Comparison of ENCODE assay signal across 19 cellular contexts in genomic region chr7:94344826-94345225, GRCh38. TPM values are rescaled to one million over a fixed set of nuclear protein-coding genes. Genes with fewer than 3 reads are reported as not detected.
A peak's percentile ranks its signal among the peaks of the same experiment; 100 is the strongest.
DNase-seq lines count a peak whose midpoint lies in the region; ATAC-seq and TF ChIP-seq lines count a peak whose summit lies in the region.
"Had no signal": no experiment of that assay in that cellular context is flagged by ENCODE, and none has a peak within 500 bp of the region (broad histone marks: within the 10 kb centered on the region; RNA-seq: fewer than 3 reads in every experiment).

No MANE protein-coding gene starts in this region.

- H3K4me3 Mint-ChIP-seq in natural killer cell treated with Interleukin-12 subunit alpha and Interleukin-12 subunit beta and Interleukin-15 and Interleukin-18, amount 100 ng/mL, for 72 hours: no peak overlapping the region
- H3K4me3 Mint-ChIP-seq: naive thymus-derived CD8-positive, alpha-beta T cell; T-helper 17 cell had no signal

- H3K9me3 ChIP-seq in skeletal muscle satellite cell (replicated peaks; ENCODE audit: low read length): no peaks in the 10 kb centered on the region

- H3K4me3 ChIP-seq in fibroblast of villous mesenchyme (ENCODE audit: low read depth, low read length): no peak overlapping the region
- H3K4me3 ChIP-seq in skeletal muscle satellite cell (ENCODE audit: low read length): no peak overlapping the region

- peak overlapping the region; percentile 14 for H3K9ac ChIP-seq in skeletal muscle satellite cell (ENCODE audit: low read depth, low read length)

- no peaks in the 10 kb centered on the region for H3K27me3 ChIP-seq in skeletal muscle satellite cell (ENCODE audit: control insufficient read depth, insufficient read depth, low read length)

- H3K9me3 Mint-ChIP-seq in natural killer cell treated with Interleukin-12 subunit alpha and Interleukin-12 subunit beta and Interleukin-15 and Interleukin-18, amount 100 ng/mL, for 72 hours: no peaks in the 10 kb centered on the region

- peak; percentile 46 for DNase-seq in HS-27A (ENCODE audit: low read depth)
- DNase-seq in amniotic epithelial cell (ENCODE audit: low read depth): peak; percentile 39
- DNase-seq in fibroblast of villous mesenchyme (ENCODE audit: low read depth): peak; percentile 55
- DNase-seq in natural killer cell treated with Interleukin-12 subunit alpha and Interleukin-12 subunit beta and Interleukin-15 and Interleukin-18, amount 100 ng/mL, for 72 hours (ENCODE audit: low spot score): no peak
- no peak for DNase-seq in NCI-H187 (lab: John Stamatoyannopoulos, UW)
- no peak for DNase-seq in stimulated activated CD8-positive, alpha-beta memory T cell treated with anti-CD3 and anti-CD28 coated beads, Interleukin-4, amount 100 ng/mL, for 48 hours
- DNase-seq: activated CD4-positive, CD25-positive, alpha-beta regulatory T cell treated with anti-CD3 and anti-CD28 coated beads, Interleukin-2, amount 50 U/mL, for 72 hours; activated gamma-delta T cell; aorta; DMS53; naive thymus-derived CD8-positive, alpha-beta T cell; NCI-H1417 treated with DMSO at 0.1 percent for 48 hours; NCI-H345; stimulated activated CD4-positive, alpha-beta T cell treated with anti-CD3 and anti-CD28 coated beads, Interleukin-12 subunit alpha, Interleukin-12 subunit beta, amount 100 ng/mL, for 4 hours; stimulated activated naive CD4-positive, alpha-beta T cell treated with Interleukin-2 at 50 U/mL for 16 hours; T-helper 17 cell; trophoblast cell had no signal

- peaks cover 54% of the 10 kb centered on the region for H3K4me1 ChIP-seq in skeletal muscle satellite cell (ENCODE audit: control insufficient read depth, insufficient read depth, low read length)

- H3K27ac Mint-ChIP-seq in natural killer cell treated with Interleukin-12 subunit alpha and Interleukin-12 subunit beta and Interleukin-15 and Interleukin-18, amount 100 ng/mL, for 72 hours: no peak overlapping the region
- H3K27ac Mint-ChIP-seq: naive thymus-derived CD8-positive, alpha-beta T cell; T-helper 17 cell had no signal

- H3K4me2 ChIP-seq in skeletal muscle satellite cell (ENCODE audit: low read length): peak overlapping the region; percentile 37

- no peaks in the 10 kb centered on the region for H3K4me1 Mint-ChIP-seq in natural killer cell treated with Interleukin-12 subunit alpha and Interleukin-12 subunit beta and Interleukin-15 and Interleukin-18, amount 100 ng/mL, for 72 hours (ENCODE audit: low read depth in 2 of 2)
- H3K4me1 Mint-ChIP-seq: naive thymus-derived CD8-positive, alpha-beta T cell; T-helper 17 cell had no signal

- H3K27me3 Mint-ChIP-seq in natural killer cell treated with Interleukin-12 subunit alpha and Interleukin-12 subunit beta and Interleukin-15 and Interleukin-18, amount 100 ng/mL, for 72 hours: peaks cover 0 to 8% of the 10 kb centered on the region in 2 donors

- TF ChIP-seq CTCF in fibroblast of villous mesenchyme (IDR thresholded peaks at IDR 0.05; ENCODE audit: insufficient read depth, low read depth, low read length): no peak

- H3K36me3 ChIP-seq in skeletal muscle satellite cell (ENCODE audit: insufficient read depth, low read length): no peaks in the 10 kb centered on the region

- H3K36me3 Mint-ChIP-seq in natural killer cell treated with Interleukin-12 subunit alpha and Interleukin-12 subunit beta and Interleukin-15 and Interleukin-18, amount 100 ng/mL, for 72 hours: no peaks in the 10 kb centered on the region
- H3K36me3 Mint-ChIP-seq: naive thymus-derived CD8-positive, alpha-beta T cell had no signal

- no peak for ATAC-seq in natural killer cell treated with Interleukin-12 subunit alpha and Interleukin-12 subunit beta and Interleukin-15 and Interleukin-18, amount 100 ng/mL, for 72 hours
- no peak for ATAC-seq in GM19328 (IDR thresholded peaks at IDR 0.05; ENCODE audit: unreplicated experiment)
- ATAC-seq: naive thymus-derived CD8-positive, alpha-beta T cell; T-helper 17 cell had no signal

RNA-seq across cellular contexts. Expression of gene COL1A2, which starts 49.9 kb away (rescaled TPM):
- total RNA-seq in fibroblast of villous mesenchyme: 2,828 and 5,152 TPM in 2 replicates
- 1,338 and 2,345 TPM in 2 replicates for total RNA-seq in skeletal muscle satellite cell (2012; rRNA removed)
- total RNA-seq in natural killer cell treated with Interleukin-12 subunit alpha and Interleukin-12 subunit beta and Interleukin-15 and Interleukin-18, amount 100 ng/mL, for 72 hours: not detected
- total RNA-seq: naive thymus-derived CD8-positive, alpha-beta T cell; T-helper 17 cell had no signal

Comparison
In these comparisons a context has a peak if more than half of its experiments do, and no peak if none do; other contexts are left out.
1. DNase-seq: peak in HS-27A (single experiment), amniotic epithelial cell (single experiment) and fibroblast of villous mesenchyme (single experiment); none in natural killer cell treated with Interleukin-12 subunit alpha and Interleukin-12 subunit beta and Interleukin-15 and Interleukin-18, amount 100 ng/mL, for 72 hours (single experiment), NCI-H187 (0 of 2) and stimulated activated CD8-positive, alpha-beta memory T cell treated with anti-CD3 and anti-CD28 coated beads, Interleukin-4, amount 100 ng/mL, for 48 hours (single experiment).
2. RNA of gene COL1A2, which starts 49.9 kb away (total RNA-seq): 2,828 to 5,152 TPM in fibroblast of villous mesenchyme; not detected in natural killer cell treated with Interleukin-12 subunit alpha and Interleukin-12 subunit beta and Interleukin-15 and Interleukin-18, amount 100 ng/mL, for 72 hours; every median in the first group is over 1,000 times any median in the second.